In genomic region chr1:151061012-151061401, GRCh38 we compare ENCODE assay signal across 7 cellular contexts. TPM values are rescaled to one million over a fixed set of nuclear protein-coding genes. Genes with fewer than 3 reads are reported as not detected.
DNase-seq lines count a peak whose midpoint lies in the region; TF ChIP-seq lines count a peak whose summit lies in the region.

No MANE protein-coding gene starts in this region.

- no peaks in the 10 kb centered on the region for H3K9me3 ChIP-seq in osteoblast (ENCODE audit: low read depth, low read length)
- H3K9me3 ChIP-seq in stomach, result no peaks in the 10 kb centered on the region

- H3K4me1 ChIP-seq in osteoblast (ENCODE audit: insufficient read depth, low read length) (peaks cover 37% of the 10 kb centered on the region), stomach (peaks cover 25 to 48% (median 39%) of the 10 kb centered on the region in 4 donors)

- WGBS in stomach, 5 donors, result 72 to 83% (median 77%) methylated on average over 2 of the region's 2 CpGs

- peak overlapping the region; percentile 100 for H3K4me2 ChIP-seq in osteoblast (ENCODE audit: insufficient read depth, low read length)

- H3K36me3 ChIP-seq in brain microvascular endothelial cell (replicated peaks), result peaks cover 19% of the 10 kb centered on the region
- H3K36me3 ChIP-seq in osteoblast (ENCODE audit: insufficient read depth, low read length), result peaks cover 10% of the 10 kb centered on the region
- peaks cover 0 to 8% (median 3%) of the 10 kb centered on the region in 4 donors for H3K36me3 ChIP-seq in stomach

- in situ Hi-C loops in brain microvascular endothelial cell (cut with HindIII; ENCODE audit: low pct_ligation_motif_present, low sequenced_read_pairs), result no loop called here

- H4K20me1 ChIP-seq in osteoblast (ENCODE audit: insufficient read depth, low read length), result peaks cover 25% of the 10 kb centered on the region

- TF ChIP-seq CTCF in brain microvascular endothelial cell (IDR thresholded peaks at IDR 0.05; ENCODE audit: low read depth, low read length, missing control alignments) (no peak), osteoblast (IDR thresholded peaks at IDR 0.05; ENCODE audit: extremely low read depth, low read depth, low read length) (no peak), stomach (IDR thresholded peaks at IDR 0.05) (no peak)

- peak overlapping the region; percentile 89 for H3K4me3 ChIP-seq in brain microvascular endothelial cell (ENCODE audit: low read depth, low read length)
- peak overlapping the region; percentile 98 for H3K4me3 ChIP-seq in osteoblast (ENCODE audit: insufficient read depth, low read length)
- H3K4me3 ChIP-seq in stomach, result no peak overlapping the region

- peaks cover 88% of the 10 kb centered on the region for H3K79me2 ChIP-seq in osteoblast (ENCODE audit: insufficient read depth, low read length)

- TF ChIP-seq EP300 in stomach (IDR thresholded peaks at IDR 0.05), result no peak

- intact Hi-C loops in stomach (cut with DNase I; ENCODE audit: low total_unique reads), result no loop called here

- H2AFZ ChIP-seq in osteoblast (ENCODE audit: low read length), result peak overlapping the region; percentile 11

- DNase-seq in GF-D8 (lab: John Stamatoyannopoulos, UW) (peak; percentile 5), NCI-H1694 treated with DMSO at 0.1 percent for 48 hours (lab: John Stamatoyannopoulos, UW) (peak; percentile 59), brain microvascular endothelial cell (no peak), osteoblast (ENCODE audit: insufficient read length, low spot score, missing footprints) (no peak), HuH-7.5 (ENCODE audit: low spot score) (no peak), stomach (no peak)
- no peak for DNase-seq in activated CD4-positive, alpha-beta T cell treated with anti-CD3 and anti-CD28 coated beads, Interleukin-2, amount 50 U/mL, for 4 hours

- H3K27ac ChIP-seq in brain microvascular endothelial cell (peak overlapping the region; percentile 90), osteoblast (ENCODE audit: low read depth, low read length) (peak overlapping the region; percentile 94), stomach (peak overlapping the region in 1 of 5 donors; percentile 97)

- H3K27me3 ChIP-seq in brain microvascular endothelial cell (replicated peaks) (no peaks in the 10 kb centered on the region), osteoblast (ENCODE audit: insufficient read depth, low read length) (no peaks in the 10 kb centered on the region), stomach (no peaks in the 10 kb centered on the region)

- TF ChIP-seq POLR2A in stomach (IDR thresholded peaks at IDR 0.05), result no peak

RNA-seq across cellular contexts. Expression of gene MLLT11, which starts 0.8 kb away (rescaled TPM):
- total RNA-seq in osteoblast, result 1.4 and 1.8 TPM in 2 replicates
- total RNA-seq in stomach, result 10 to 100 TPM in 1 of 5 donors, 1 to 10 TPM in 1, under 1 TPM in 1, not detected in 2; 0.72 to 14.0 (median 3.1) TPM
- polyA plus RNA-seq in stomach, result 1 to 10 TPM; 1.1 to 2.4 (median 1.4) TPM

RNA-seq across cellular contexts. Expression of gene CDC42SE1, which starts 1.6 kb away (rescaled TPM):
- total RNA-seq in osteoblast (44.8 and 49.6 TPM in 2 replicates), stomach (10 to 100 TPM; 28.1 to 90.3 (median 52.5) TPM)
- 10 to 100 TPM; 41.6 to 49.2 (median 47.1) TPM for polyA plus RNA-seq in stomach

RNA-seq across cellular contexts. Expression of gene GABPB2, which starts 9.6 kb away (rescaled TPM):
- total RNA-seq in osteoblast (15.6 and 16.3 TPM in 2 replicates), stomach (10 to 100 TPM in 2 of 5 donors, 1 to 10 TPM in 3; 5.2 to 52.2 (median 8.8) TPM)
- 1 to 10 TPM; 3.9 to 5.4 (median 4.3) TPM for polyA plus RNA-seq in stomach

RNA-seq across cellular contexts. Expression of gene C1orf56, which starts 13.5 kb away (rescaled TPM):
- total RNA-seq in osteoblast (4.4 and 5.4 TPM in 2 replicates), stomach (1 to 10 TPM in 4 of 5 donors, under 1 TPM in 1; 0.73 to 6.4 (median 3.5) TPM)
- polyA plus RNA-seq in stomach, result 1 to 10 TPM; 2.4 to 6.0 (median 2.5) TPM

RNA-seq across cellular contexts. Expression of gene BNIPL, which starts 24.6 kb away (rescaled TPM):
- total RNA-seq in osteoblast, result under 0.01 and 1.2 TPM in 2 replicates
- total RNA-seq in stomach, result 1 to 10 TPM in 1 of 5 donors, not detected in 4; 1.3 TPM
- polyA plus RNA-seq in stomach, result 10 to 100 TPM in 1 of 3 donors, under 1 TPM in 1, not detected in 1; 0.25 to 35.1 TPM

Comparison
In these comparisons a context has a peak if more than half of its experiments do, and no peak if none do; other contexts are left out.
1. DNase-seq: peak in GF-D8 (single experiment) and NCI-H1694 treated with DMSO at 0.1 percent for 48 hours (single experiment); none in brain microvascular endothelial cell (single experiment), osteoblast (single experiment), HuH-7.5 (single experiment), stomach (single experiment) and activated CD4-positive, alpha-beta T cell treated with anti-CD3 and anti-CD28 coated beads, Interleukin-2, amount 50 U/mL, for 4 hours (0 of 2).
2. H3K4me3 ChIP-seq: peak in brain microvascular endothelial cell (single experiment) and osteoblast (single experiment); none in stomach (0 of 4).